In genomic region chr16:81314603-81315270, GRCh38 we compare ENCODE assay signal across 8 cellular contexts.
DNase-seq lines count a peak whose midpoint lies in the region; ATAC-seq and TF ChIP-seq lines count a peak whose summit lies in the region.

Gene GAN (plus strand): TSS chr16:81314962. CDS start chr16:81315114, 152 bp downstream.

- DNase-seq in AML-193 (lab: John Stamatoyannopoulos, UW) (peak; percentile 85 to 92), NCI-H446 treated with DMSO at 0.1 percent for 48 hours (lab: John Stamatoyannopoulos, UW) (peak; percentile 79), cerebellar nuclear complex (lab: John Stamatoyannopoulos, UW) (peak; percentile 67 to 84), islet precursor cell (peak; percentile 99)
- peak; percentile 90 for DNase-seq in activated CD4-positive, alpha-beta T cell treated with anti-CD3 and anti-CD28 coated beads for 1 hour
- DNase-seq in stimulated activated CD4-positive, alpha-beta T cell treated with anti-CD3 and anti-CD28 coated beads, Interleukin-12 subunit alpha, Interleukin-12 subunit beta, amount 100 ng/mL, for 4 hours: peak; percentile 93

- peak; percentile 90 for TF ChIP-seq POLR2A in GM19099 (IDR thresholded peaks at IDR 0.05; ENCODE audit: extremely low read depth, insufficient read length, low read depth)

- ATAC-seq in HG03378 (IDR thresholded peaks at IDR 0.05; ENCODE audit: unreplicated experiment): peak; percentile 95

Comparison
In these comparisons a context has a peak if more than half of its experiments do, and no peak if none do; other contexts are left out.
1. Peak in every context shown above with its lines: DNase-seq and ATAC-seq.